ENCODE assay signal across 9 cellular contexts in the genomic region with DNA sequence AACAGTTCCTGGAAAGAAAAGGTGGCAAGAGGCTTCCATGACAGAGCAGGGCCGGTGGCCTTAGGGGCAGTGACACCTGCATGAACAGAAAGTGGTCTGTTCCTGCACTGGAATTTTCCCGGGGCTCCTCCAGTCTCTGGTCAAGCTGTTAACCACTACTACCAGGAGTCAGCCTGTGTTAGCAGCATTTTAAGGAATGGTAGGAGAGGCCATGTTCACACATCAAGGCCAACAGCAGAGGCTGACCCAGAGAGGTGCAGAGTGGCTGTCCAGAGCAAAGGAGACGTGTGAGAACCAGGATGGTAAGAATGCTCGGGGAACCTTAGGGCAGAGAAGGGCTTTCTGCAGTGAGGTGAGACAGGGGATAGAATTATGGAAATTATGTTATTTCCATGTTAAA. TPM values are rescaled to one million over a fixed set of nuclear protein-coding genes. Genes with fewer than 3 reads are reported as not detected.
"Had no signal": no experiment of that assay in that cellular context is flagged by ENCODE, and none has a peak within 500 bp of the region (broad histone marks: within the 10 kb centered on the region; RNA-seq: fewer than 3 reads in every experiment).

No MANE protein-coding gene starts in this region.

- H3K4me3 Mint-ChIP-seq: GM23338, IgD-negative memory B cell had no signal

- H3K4me3 ChIP-seq: GM23338, HAP-1 had no signal

- DNase-seq: Karpas-422, KBM-7 had no signal

- H3K36me3 ChIP-seq: HAP-1 had no signal

- H3K27ac ChIP-seq: KMS-11 had no signal

- ATAC-seq: GM23338, HCT116 had no signal

- H3K9me3 ChIP-seq: HAP-1 had no signal

- H3K27ac Mint-ChIP-seq: GM23338, IgD-negative memory B cell had no signal

- H3K4me1 ChIP-seq: HAP-1 had no signal

RNA-seq across cellular contexts. Expression of gene H2BK1, which starts 8.5 kb away (rescaled TPM):
- total RNA-seq: GM23338, H1, HT-29 had no signal

RNA-seq across cellular contexts. Expression of gene ASB10, which starts 14.7 kb away (rescaled TPM):
- total RNA-seq: GM23338, H1, HT-29 had no signal

RNA-seq across cellular contexts. Expression of gene GBX1, which starts 34.3 kb away (rescaled TPM):
- total RNA-seq: H1, HT-29 had no signal
